ENCODE assay signal across 32 cellular contexts in genomic region chr6:169164451-169164850, GRCh38.
DNase-seq lines count a peak whose midpoint lies in the region; ATAC-seq, FAIRE-seq and TF ChIP-seq lines count a peak whose summit lies in the region.
"Had no signal": no experiment of that assay in that cellular context is flagged by ENCODE, and none has a peak within 500 bp of the region (broad histone marks: within the 10 kb centered on the region; RNA-seq: fewer than 3 reads in every experiment).

No MANE protein-coding gene starts in this region.

- no peak for TF ChIP-seq POLR2A in K562 (conservative IDR thresholded peaks at IDR 0.05)

- peaks cover 48% of the 10 kb centered on the region for H3K36me3 Mint-ChIP-seq in HFFc6 (ENCODE audit: low read depth)
- H3K36me3 Mint-ChIP-seq: CD4-positive, alpha-beta memory T cell had no signal

- TF ChIP-seq RAD21 in K562 (CRISPR knock-in tag; conservative IDR thresholded peaks at IDR 0.05 in 1 of 2, IDR thresholded peaks at IDR 0.05 in 1 of 2), result peak in 1 of 2 experiments; percentile 25; a peak in 2 of 4 replicates

- DNase-seq in HFFc6 (no peak), K562 (ENCODE audit: extremely low read depth in 1 of 4, low spot score in 3 of 4) (peak in 1 of 4 experiments; percentile 14), osteoblast (ENCODE audit: insufficient read length, low spot score, missing footprints) (peak; percentile 46), NCI-H69 (lab: John Stamatoyannopoulos, UW) (no peak), medulla oblongata (ENCODE audit: extremely low spot score) (no peak), NCI-H524 treated with DMSO at 0.1 percent for 48 hours (lab: John Stamatoyannopoulos, UW) (no peak)
- DNase-seq: ACHN; activated CD4-positive, alpha-beta T cell treated with anti-CD3 and anti-CD28 coated beads for 4 hours; activated naive CD4-positive, alpha-beta T cell treated with anti-CD3 and anti-CD28 coated beads, Interleukin-2, amount 50 U/mL, for 16 hours; activated T-cell treated with anti-CD3 and anti-CD28 coated beads for 4 hours; amniotic stem cell; CD4-positive, alpha-beta memory T cell; GM23248; hypothalamus; left cardiac atrium; NCI-H2081 treated with DMSO at 0.1 percent for 48 hours; NCI-H226; NCI-H82; nephron progenitor cell; ovary; small intestine; stimulated activated naive CD4-positive, alpha-beta T cell; T1000; WERI-Rb-1 had no signal

- no peak overlapping the region for H3K4me2 ChIP-seq in K562 (ENCODE audit: insufficient read depth, low read length)
- H3K4me2 ChIP-seq in osteoblast (ENCODE audit: insufficient read depth, low read length), result no peak overlapping the region

- H3K27ac ChIP-seq in ACC112 (ENCODE audit: low read depth, low read length) (peak overlapping the region; percentile 39), K562 (ENCODE audit: extremely low read depth, low read depth, low read length) (no peak overlapping the region), osteoblast (ENCODE audit: low read depth, low read length) (peak overlapping the region; percentile 99)
- H3K27ac ChIP-seq: breast epithelium, HL-60, ovary, suprapubic skin, WERI-Rb-1 had no signal

- no peak overlapping the region for H3K4me3 Mint-ChIP-seq in HFFc6
- H3K4me3 Mint-ChIP-seq: activated CD8-positive, alpha-beta T cell treated with anti-CD3 and anti-CD28 coated beads, Interleukin-2, amount 10 ng/mL, durations not matched to agents 7 days and 5 days; B cell; CD4-positive, alpha-beta memory T cell; nephron progenitor cell had no signal

- ATAC-seq in K562, result peak; percentile 19; the same call in 1 of the 3 replicates
- ATAC-seq: activated CD8-positive, alpha-beta T cell treated with anti-CD3 and anti-CD28 coated beads, Interleukin-2, amount 10 ng/mL, durations not matched to agents 7 days and 5 days; left cardiac atrium had no signal

- POLR2A ChIA-PET in K562 (lab: Yijun Ruan, JAX), result no interaction called here

- peak overlapping the region; percentile 65; the same call in 1 of the 2 replicates for H3K27ac Mint-ChIP-seq in HFFc6
- H3K27ac Mint-ChIP-seq: activated CD8-positive, alpha-beta T cell treated with anti-CD3 and anti-CD28 coated beads, Interleukin-2, amount 10 ng/mL, durations not matched to agents 7 days and 5 days; activated T-helper 2 cell treated with anti-CD3 and anti-CD28 coated beads, Interferon-gamma antibody, Interleukin-2, Interleukin-4, amounts not matched to agents 10 μg/mL and 5 μg/mL and 100 μg/mL, durations not matched to agents 14 hours and 24 hours and 36 hours; B cell; CD4-positive, alpha-beta memory T cell; nephron progenitor cell had no signal

- H3K79me2 ChIP-seq in ACC112 (ENCODE audit: control insufficient read depth, insufficient read depth, low read length, unreplicated experiment) (peaks cover 2% of the 10 kb centered on the region), K562 (ENCODE audit: control insufficient read depth, insufficient read depth, low read length) (no peaks in the 10 kb centered on the region), osteoblast (ENCODE audit: insufficient read depth, low read length) (peaks cover 17% of the 10 kb centered on the region)

- H3K9me1 ChIP-seq in K562 (ENCODE audit: control insufficient read depth, insufficient read depth, low read length), result peaks cover 2% of the 10 kb centered on the region

- no peak overlapping the region for H3K4me3 ChIP-seq in ACC112 (ENCODE audit: low read depth, low read length)
- no peak overlapping the region for H3K4me3 ChIP-seq in K562
- H3K4me3 ChIP-seq in osteoblast (ENCODE audit: insufficient read depth, low read length), result no peak overlapping the region
- H3K4me3 ChIP-seq: breast epithelium, ovary, suprapubic skin had no signal

- peaks cover 38% of the 10 kb centered on the region for H3K4me1 ChIP-seq in ACC112 (ENCODE audit: control insufficient read depth, insufficient read depth, low read length, unreplicated experiment)
- peaks cover 0 to 14% of the 10 kb centered on the region in 2 experiments; a peak in 1 of 5 replicates for H3K4me1 ChIP-seq in K562 (replicated peaks in 1 of 2; ENCODE audit: control insufficient read depth in 2 of 2, insufficient read depth in 2 of 2, low read length in 2 of 2)
- peaks cover 29% of the 10 kb centered on the region for H3K4me1 ChIP-seq in osteoblast (ENCODE audit: insufficient read depth, low read length)

- H3K9ac ChIP-seq in K562 (ENCODE audit: insufficient read depth in 1 of 2, low read depth in 2 of 2, low read length in 2 of 2), result no peak overlapping the region

- FAIRE-seq in K562 (lab: Jason Lieb, UNC), result no peak
- FAIRE-seq: RCC 7860, small intestine had no signal

- in situ Hi-C loops in K562 (cut with MboI), result no loop called here

- TF ChIP-seq EP300 in K562 (IDR thresholded peaks at IDR 0.05; ENCODE audit: low read length), result no peak

- peaks cover 2% of the 10 kb centered on the region for H3K27me3 Mint-ChIP-seq in HFFc6 (ENCODE audit: insufficient read depth)
- H3K27me3 Mint-ChIP-seq: B cell had no signal

- no peaks in the 10 kb centered on the region for H3K36me3 ChIP-seq in ACC112 (ENCODE audit: insufficient read depth, low read length)
- no peaks in the 10 kb centered on the region for H3K36me3 ChIP-seq in K562 (ENCODE audit: control insufficient read depth, insufficient read depth, low read length)
- H3K36me3 ChIP-seq in osteoblast (ENCODE audit: insufficient read depth, low read length), result peaks cover 16% of the 10 kb centered on the region
- H3K36me3 ChIP-seq: breast epithelium, ovary, suprapubic skin, WERI-Rb-1 had no signal

- CTCF ChIA-PET in K562 (lab: Yijun Ruan, JAX; ENCODE audit: low intra/inter-chr PET ratio), result no interaction called here

- intact Hi-C loops in K562 (cut with micrococcal nuclease), result no loop called here

- H3K9me3 ChIP-seq in K562 (replicated peaks; ENCODE audit: control insufficient read depth, insufficient read depth, low read depth, low read length) (no peaks in the 10 kb centered on the region), osteoblast (ENCODE audit: low read depth, low read length) (no peaks in the 10 kb centered on the region)
- H3K9me3 ChIP-seq: breast epithelium, ovary, suprapubic skin had no signal

- H3K27me3 ChIP-seq in ACC112 (ENCODE audit: insufficient read depth, low read length), result no peaks in the 10 kb centered on the region
- peaks cover 73 to 83% of the 10 kb centered on the region in 2 experiments for H3K27me3 ChIP-seq in K562 (ENCODE audit: control insufficient read depth in 2 of 2, insufficient read depth in 2 of 2, low read length in 2 of 2)
- no peaks in the 10 kb centered on the region for H3K27me3 ChIP-seq in osteoblast (ENCODE audit: insufficient read depth, low read length)
- H3K27me3 ChIP-seq: breast epithelium, ovary, suprapubic skin had no signal

- TF ChIP-seq CTCF in HFFc6 (IDR thresholded peaks at IDR 0.05), result no peak
- 0 out of 6 replicates have a peak, but pooled peaks of 1 of the 3 experiments have one; percentile 11 for TF ChIP-seq CTCF in K562 (IDR thresholded peaks at IDR 0.05 in 2 of 3, conservative IDR thresholded peaks at IDR 0.05 in 1 of 3; ENCODE audit: insufficient read depth in 2 of 3, low read depth in 1 of 3, low read length in 3 of 3)
- TF ChIP-seq CTCF in osteoblast (IDR thresholded peaks at IDR 0.05; ENCODE audit: extremely low read depth, low read depth, low read length), result no peak

- H2AFZ ChIP-seq in ACC112 (ENCODE audit: low read length, unreplicated experiment) (no peak overlapping the region), K562 (ENCODE audit: low read depth, low read length) (no peak overlapping the region), osteoblast (ENCODE audit: low read length) (no peak overlapping the region)
- H2AFZ ChIP-seq: GM23248 had no signal

- peaks cover 18% of the 10 kb centered on the region for H4K20me1 ChIP-seq in K562 (replicated peaks; ENCODE audit: control insufficient read depth, insufficient read depth, low read length)
- H4K20me1 ChIP-seq in osteoblast (ENCODE audit: insufficient read depth, low read length), result no peaks in the 10 kb centered on the region

- 2% methylated on average over 5 of the region's 5 CpGs for WGBS in K562 (ENCODE audit: insufficient coverage, low coverage, missing lambda C conversion rate)

- peaks cover 73% of the 10 kb centered on the region for H3K4me1 Mint-ChIP-seq in HFFc6 (ENCODE audit: low read depth)
- H3K4me1 Mint-ChIP-seq: B cell; CD4-positive, alpha-beta memory T cell; nephron progenitor cell had no signal

- H3K9me3 Mint-ChIP-seq in HFFc6, result no peaks in the 10 kb centered on the region; the same call in 1 of the 2 replicates
- H3K9me3 Mint-ChIP-seq: activated T-helper 2 cell treated with anti-CD3 and anti-CD28 coated beads, Interferon-gamma antibody, Interleukin-2, Interleukin-4, amounts not matched to agents 10 μg/mL and 5 μg/mL and 100 μg/mL, durations not matched to agents 14 hours and 24 hours and 36 hours had no signal

- no TSS peak for BruUV-seq in K562 (replicated peaks; lab: Mats Ljungman, UMichigan)

TF ChIP-seq in K562, 482 proteins besides CTCF, POLR2A, EP300 and RAD21 (continues in another document):
- TF ChIP-seq ZNF583 (CRISPR knock-in tag; IDR thresholded peaks at IDR 0.05), result no peak
- TF ChIP-seq, protein P1, sequence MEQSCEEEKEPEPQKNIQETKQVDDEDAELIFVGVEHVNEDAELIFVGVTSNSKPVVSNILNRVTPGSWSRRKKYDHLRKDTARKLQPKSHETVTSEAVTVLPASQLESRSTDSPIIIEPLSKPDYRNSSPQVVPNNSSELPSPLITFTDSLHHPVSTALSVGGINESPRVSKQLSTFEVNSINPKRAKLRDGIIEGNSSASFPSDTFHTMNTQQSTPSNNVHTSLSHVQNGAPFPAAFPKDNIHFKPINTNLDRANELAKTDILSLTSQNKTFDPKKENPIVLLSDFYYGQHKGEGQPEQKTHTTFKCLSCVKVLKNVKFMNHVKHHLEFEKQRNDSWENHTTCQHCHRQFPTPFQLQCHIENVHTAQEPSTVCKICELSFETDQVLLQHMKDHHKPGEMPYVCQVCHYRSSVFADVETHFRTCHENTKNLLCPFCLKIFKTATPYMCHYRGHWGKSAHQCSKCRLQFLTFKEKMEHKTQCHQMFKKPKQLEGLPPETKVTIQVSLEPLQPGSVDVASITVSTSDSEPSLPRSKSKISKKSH (CRISPR knock-in tag; IDR thresholded peaks at IDR 0.05), result no peak
- TF ChIP-seq PML (IDR thresholded peaks at IDR 0.05; ENCODE audit: low read length), result no peak
- TF ChIP-seq PKNOX1 (IDR thresholded peaks at IDR 0.05), result no peak
